ENCODE assay signal across 14 cellular contexts in the genomic region with DNA sequence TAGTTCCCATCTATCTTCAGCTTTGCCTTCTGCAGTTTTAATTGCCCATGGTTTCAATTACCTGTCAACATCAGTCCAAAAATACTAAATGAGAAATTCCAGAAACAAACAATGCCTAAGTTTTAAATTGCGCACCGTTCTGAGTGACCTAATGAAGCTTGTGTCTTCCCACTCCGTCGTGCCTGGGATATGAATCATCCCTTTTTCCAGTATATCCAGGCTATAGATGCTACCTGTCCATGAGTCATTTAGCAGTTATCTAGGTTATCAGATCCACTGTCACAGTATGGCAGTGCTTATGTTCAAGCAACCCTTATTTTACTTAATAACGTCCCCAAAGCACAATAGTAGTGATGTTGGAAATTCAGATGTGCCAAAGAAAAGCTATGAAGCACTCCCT.
"Had no signal": no experiment of that assay in that cellular context is flagged by ENCODE, and none has a peak within 500 bp of the region (broad histone marks: within the 10 kb centered on the region; RNA-seq: fewer than 3 reads in every experiment).

No MANE protein-coding gene starts in this region.

- H3K27ac ChIP-seq: adrenal gland, body of pancreas had no signal

- H3K36me3 ChIP-seq: adrenal gland had no signal

- H3K4me1 ChIP-seq: adrenal gland, body of pancreas had no signal

- H3K4me3 ChIP-seq: adrenal gland, body of pancreas had no signal

- H3K27me3 ChIP-seq: adrenal gland, body of pancreas had no signal

- DNase-seq: activated CD4-positive, alpha-beta T cell treated with anti-CD3 and anti-CD28 coated beads, Interleukin-2, amount 50 U/mL, for 1 hour; activated naive CD4-positive, alpha-beta T cell treated with anti-CD3 and anti-CD28 coated beads, Interleukin-2, amount 10 ng/mL, durations not matched to agents 7 days and 5 days; adrenal gland; body of pancreas; dermis blood vessel endothelial cell; glutamatergic neuron; immature natural killer cell; natural killer cell; nucleus accumbens; stimulated activated CD4-positive, alpha-beta T cell treated with anti-CD3 and anti-CD28 coated beads, Interleukin-4, amount 100 ng/mL, for 1 hour; stimulated activated CD8-positive, alpha-beta memory T cell treated with anti-CD3 and anti-CD28 coated beads, Interleukin-4, amount 100 ng/mL, for 48 hours; stimulated activated naive CD8-positive, alpha-beta T cell treated with anti-CD3 and anti-CD28 coated beads, Interleukin-15, Interleukin-2, amounts not matched to agents 100 U/mL and 50 U/mL, for 24 hours had no signal

- H3K9me3 ChIP-seq: adrenal gland, body of pancreas had no signal

- ATAC-seq: body of pancreas; esophagus mucosa; left lobe of liver; natural killer cell; stimulated activated naive CD8-positive, alpha-beta T cell treated with anti-CD3 and anti-CD28 coated beads, Interleukin-15, Interleukin-2, amounts not matched to agents 100 U/mL and 50 U/mL, for 24 hours had no signal
